In the genomic region with DNA sequence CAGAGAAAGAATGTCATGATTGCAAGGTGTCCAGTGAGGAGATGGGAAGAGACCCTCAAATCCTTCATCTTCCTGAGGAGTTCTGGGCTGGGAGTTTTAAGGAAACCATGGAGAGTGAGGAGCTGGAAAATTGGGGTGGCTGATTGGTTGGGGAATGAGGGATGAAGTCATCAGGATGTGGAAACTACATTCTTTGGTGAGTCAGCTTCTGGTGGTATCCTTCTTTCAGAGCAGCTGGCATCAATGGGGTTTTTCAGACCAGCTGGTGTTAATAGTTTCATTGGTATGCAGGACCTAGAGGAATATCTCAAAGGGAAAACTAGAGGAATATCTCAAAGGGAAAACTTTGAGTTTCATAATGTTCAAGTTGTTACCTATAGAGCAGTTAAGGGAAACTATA, we compare ENCODE assay signal across 13 cellular contexts. TPM values are rescaled to one million over a fixed set of nuclear protein-coding genes. Genes with fewer than 3 reads are reported as not detected.
DNase-seq lines count a peak whose midpoint lies in the region; ATAC-seq lines count a peak whose summit lies in the region.
"Had no signal": no experiment of that assay in that cellular context is flagged by ENCODE, and none has a peak within 500 bp of the region (broad histone marks: within the 10 kb centered on the region; RNA-seq: fewer than 3 reads in every experiment).

No MANE protein-coding gene starts in this region.

- ATAC-seq in HG03135 (IDR thresholded peaks at IDR 0.05; ENCODE audit: unreplicated experiment) (no peak), HG02884 (IDR thresholded peaks at IDR 0.05; ENCODE audit: unreplicated experiment) (no peak)

- no peaks in the 10 kb centered on the region for H3K27me3 ChIP-seq in MG63
- H3K27me3 ChIP-seq: thyroid gland had no signal

- DNase-seq in Ammon's horn (ENCODE audit: low spot score): peak; percentile 39
- peak; percentile 39 for DNase-seq in MG63
- DNase-seq in dermis blood vessel endothelial cell: peak; percentile 79
- DNase-seq in lung microvascular endothelial cell (ENCODE audit: low read depth in 2 of 2): peak; percentile 9 to 90
- DNase-seq in NCI-H345 treated with DMSO at 0.1 percent for 48 hours (lab: John Stamatoyannopoulos, UW; ENCODE audit: unreplicated experiment): no peak
- DNase-seq in iPS-NIHi11 (ENCODE audit: low spot score): no peak
- DNase-seq: activated naive CD8-positive, alpha-beta T cell treated with anti-CD3 and anti-CD28 coated beads, Interleukin-2, amount 10 ng/mL, durations not matched to agents 7 days and 5 days; glutamatergic neuron; nephron progenitor cell; RPMI8226; thyroid gland had no signal

- H3K36me3 ChIP-seq in MG63: no peaks in the 10 kb centered on the region

- no peak overlapping the region for H3K4me3 ChIP-seq in MG63
- H3K4me3 ChIP-seq: thyroid gland had no signal

- no peaks in the 10 kb centered on the region for H3K9me3 ChIP-seq in MG63
- H3K9me3 ChIP-seq: thyroid gland had no signal

RNA-seq across cellular contexts. Expression of a gene that starts 45.2 kb away (rescaled TPM):
- 0.10 TPM in 1 of 2 replicates, not detected in the other for total RNA-seq in MG63 (2014; rRNA removed; shearing (Covaris generic); ENCODE audit: low replicate concordance)
- total RNA-seq in dermis blood vessel endothelial cell (3.2 and 6.1 TPM in 2 replicates), lung microvascular endothelial cell (1.1 and 1.6 TPM in 2 replicates)
- total RNA-seq: activated naive CD8-positive, alpha-beta T cell treated with anti-CD3 and anti-CD28 coated beads, Interleukin-2, amount 10 ng/mL, durations not matched to agents 7 days and 5 days had no signal

Comparison
In these comparisons a context has a peak if more than half of its experiments do, and no peak if none do; other contexts are left out.
1. DNase-seq: peak in Ammon's horn (single experiment), MG63 (single experiment), dermis blood vessel endothelial cell (single experiment) and lung microvascular endothelial cell (2 of 2); none in NCI-H345 treated with DMSO at 0.1 percent for 48 hours (single experiment) and iPS-NIHi11 (single experiment).